In genomic region chr6:31546962-31547726, GRCh38 we compare ENCODE assay signal across 8 cellular contexts. TPM values are rescaled to one million over a fixed set of nuclear protein-coding genes. Genes with fewer than 3 reads are reported as not detected.
DNase-seq lines count a peak whose midpoint lies in the region; TF ChIP-seq lines count a peak whose summit lies in the region.

TSS of gene NFKBIL1 (plus strand) at chr6:31547608. CDS start at chr6:31547695, 87 bp downstream.

- no peaks in the 10 kb centered on the region for H3K9me2 ChIP-seq in SU-DHL-6 (replicated peaks; ENCODE audit: insufficient read depth, low read length)

- peaks cover 11% of the 10 kb centered on the region for H3K79me2 ChIP-seq in SU-DHL-6 (ENCODE audit: insufficient read depth, low read length)
- peaks cover 28% of the 10 kb centered on the region for H3K79me2 ChIP-seq in osteoblast (ENCODE audit: insufficient read depth, low read length)

- TF ChIP-seq CTCF in HFFc6 (IDR thresholded peaks at IDR 0.05) = peak; percentile 13
- no peak for TF ChIP-seq CTCF in SU-DHL-6 (IDR thresholded peaks at IDR 0.05; ENCODE audit: insufficient read depth, low read length, poor library complexity, severe bottlenecking)
- peak; percentile 24 for TF ChIP-seq CTCF in glutamatergic neuron (IDR thresholded peaks at IDR 0.05; ENCODE audit: partially characterized antibody, unreplicated experiment)
- no peak for TF ChIP-seq CTCF in osteoblast (IDR thresholded peaks at IDR 0.05; ENCODE audit: extremely low read depth, low read depth, low read length)
- TF ChIP-seq CTCF in testis (IDR thresholded peaks at IDR 0.05) = no peak

- peaks cover 49% of the 10 kb centered on the region for H3F3A ChIP-seq in SU-DHL-6 (ENCODE audit: insufficient read depth)

- peaks cover 14% of the 10 kb centered on the region; the same call in 1 of the 2 replicates for H3K36me3 Mint-ChIP-seq in HFFc6 (ENCODE audit: low read depth)
- H3K36me3 Mint-ChIP-seq in activated naive CD8-positive, alpha-beta T cell treated with anti-CD3 and anti-CD28 coated beads for 36 hours = peaks cover 7% of the 10 kb centered on the region
- no peaks in the 10 kb centered on the region for H3K36me3 Mint-ChIP-seq in glutamatergic neuron (ENCODE audit: unreplicated experiment)

- H3K4me1 ChIP-seq in ES-I3 (ENCODE audit: insufficient read depth, low read length) = peaks cover 6% of the 10 kb centered on the region
- peaks cover 24% of the 10 kb centered on the region for H3K4me1 ChIP-seq in osteoblast (ENCODE audit: insufficient read depth, low read length)
- H3K4me1 ChIP-seq in testis = peaks cover 23% of the 10 kb centered on the region

- DNase-seq in HFFc6 (peak; percentile 93), NCI-H1105 treated with DMSO at 0.1 percent for 48 hours (lab: John Stamatoyannopoulos, UW) (peak; percentile 98), glutamatergic neuron (peak; percentile 88), osteoblast (ENCODE audit: insufficient read length, low spot score, missing footprints) (peak; percentile 96), testis (peak; percentile 99)
- DNase-seq in activated naive CD8-positive, alpha-beta T cell treated with anti-CD3 and anti-CD28 coated beads for 36 hours = peak; percentile 93

- peaks cover 50% of the 10 kb centered on the region for H3K4me1 Mint-ChIP-seq in HFFc6 (ENCODE audit: low read depth)
- peaks cover 30% of the 10 kb centered on the region for H3K4me1 Mint-ChIP-seq in activated naive CD8-positive, alpha-beta T cell treated with anti-CD3 and anti-CD28 coated beads for 36 hours
- H3K4me1 Mint-ChIP-seq in glutamatergic neuron (ENCODE audit: low read depth, unreplicated experiment) = peaks cover 15% of the 10 kb centered on the region

- H3K27me3 ChIP-seq in SU-DHL-6 (ENCODE audit: low read length) = no peaks in the 10 kb centered on the region
- no peaks in the 10 kb centered on the region for H3K27me3 ChIP-seq in osteoblast (ENCODE audit: insufficient read depth, low read length)
- H3K27me3 ChIP-seq in testis = no peaks in the 10 kb centered on the region

- H3K36me3 ChIP-seq in ES-I3 (ENCODE audit: insufficient read depth, low read length) = no peaks in the 10 kb centered on the region
- H3K36me3 ChIP-seq in SU-DHL-6 (ENCODE audit: low read length) = 0 out of 2 replicates have a peak, but pooled peaks cover 4% of the 10 kb centered on the region
- peaks cover 20% of the 10 kb centered on the region for H3K36me3 ChIP-seq in osteoblast (ENCODE audit: insufficient read depth, low read length)
- no peaks in the 10 kb centered on the region for H3K36me3 ChIP-seq in testis (ENCODE audit: low read depth, missing control alignments)

- H3K27ac Mint-ChIP-seq in HFFc6 = peak within 1 kb of the TSS; percentile 91
- H3K27ac Mint-ChIP-seq in activated naive CD8-positive, alpha-beta T cell treated with anti-CD3 and anti-CD28 coated beads for 36 hours = peak within 1 kb of the TSS; percentile 86
- peak within 1 kb of the TSS; percentile 95 for H3K27ac Mint-ChIP-seq in glutamatergic neuron (ENCODE audit: unreplicated experiment)

- peaks cover 2% of the 10 kb centered on the region; the same call in 1 of the 2 replicates for H3K27me3 Mint-ChIP-seq in HFFc6 (ENCODE audit: insufficient read depth)
- no peaks in the 10 kb centered on the region for H3K27me3 Mint-ChIP-seq in activated naive CD8-positive, alpha-beta T cell treated with anti-CD3 and anti-CD28 coated beads for 36 hours
- H3K27me3 Mint-ChIP-seq in glutamatergic neuron (ENCODE audit: unreplicated experiment) = peaks cover 12% of the 10 kb centered on the region

- WGBS in testis, 2 donors = 0 to 1% methylated on average over 25 of the region's 25 CpGs

- no peak for TF ChIP-seq POLR2A in testis (IDR thresholded peaks at IDR 0.05)

- H4K20me1 ChIP-seq in SU-DHL-6 (ENCODE audit: low read depth, low read length) (no peaks in the 10 kb centered on the region), osteoblast (ENCODE audit: insufficient read depth, low read length) (no peaks in the 10 kb centered on the region)

- H2AFZ ChIP-seq in SU-DHL-6 (ENCODE audit: low read depth, low read length, severe bottlenecking) (peak within 1 kb of the TSS; percentile 43), osteoblast (ENCODE audit: low read length) (peak within 1 kb of the TSS; percentile 92)

- H3K9ac ChIP-seq in ES-I3 (ENCODE audit: low read depth, low read length) (peak within 1 kb of the TSS; percentile 46), SU-DHL-6 (ENCODE audit: low read length) (peak within 1 kb of the TSS; percentile 61)

- peak within 1 kb of the TSS; percentile 91 for H3K4me3 Mint-ChIP-seq in HFFc6
- peak within 1 kb of the TSS; percentile 84 for H3K4me3 Mint-ChIP-seq in activated naive CD8-positive, alpha-beta T cell treated with anti-CD3 and anti-CD28 coated beads for 36 hours
- peak within 1 kb of the TSS; percentile 93 for H3K4me3 Mint-ChIP-seq in glutamatergic neuron (ENCODE audit: unreplicated experiment)

- intact Hi-C loops in testis (cut with DNase I; ENCODE audit: low total_unique reads) = loop anchor here (10.0 kb wide), 1 partner anchor 48 kb away; the partner anchor contains the start of gene NCR3

- H3K27ac ChIP-seq in SU-DHL-6 (ENCODE audit: low read depth, low read length) (peak within 1 kb of the TSS; percentile 71), osteoblast (ENCODE audit: low read depth, low read length) (peak within 1 kb of the TSS; percentile 87), testis (peak within 1 kb of the TSS; percentile 78 to 80)

- H3K9me3 ChIP-seq in ES-I3 (ENCODE audit: control insufficient read depth, insufficient read depth, low read length) (no peaks in the 10 kb centered on the region), SU-DHL-6 (ENCODE audit: insufficient read depth, low read length) (no peaks in the 10 kb centered on the region), osteoblast (ENCODE audit: low read depth, low read length) (no peaks in the 10 kb centered on the region), testis (no peaks in the 10 kb centered on the region)

- H3K4me2 ChIP-seq in SU-DHL-6 (ENCODE audit: low read depth, low read length, poor library complexity, severe bottlenecking) = peak within 1 kb of the TSS; percentile 87
- peak within 1 kb of the TSS; percentile 95 for H3K4me2 ChIP-seq in osteoblast (ENCODE audit: insufficient read depth, low read length)

- no peaks in the 10 kb centered on the region for H3K9me3 Mint-ChIP-seq in HFFc6
- H3K9me3 Mint-ChIP-seq in activated naive CD8-positive, alpha-beta T cell treated with anti-CD3 and anti-CD28 coated beads for 36 hours = no peaks in the 10 kb centered on the region
- peaks cover 22% of the 10 kb centered on the region for H3K9me3 Mint-ChIP-seq in glutamatergic neuron (ENCODE audit: unreplicated experiment)

- H3K4me3 ChIP-seq in SU-DHL-6 (ENCODE audit: insufficient read depth, low read length, poor library complexity, severe bottlenecking) = peak within 1 kb of the TSS; percentile 60
- H3K4me3 ChIP-seq in osteoblast (ENCODE audit: insufficient read depth, low read length) = peak within 1 kb of the TSS; percentile 75
- H3K4me3 ChIP-seq in testis = peak within 1 kb of the TSS; percentile 44 to 56

RNA-seq across cellular contexts. Expression of gene NFKBIL1, which starts in this region (rescaled TPM):
- total RNA-seq in HFFc6 (2021; fragmentation: NEBNext Ultra II Directional; extraction: Animal tissue kit (Norgen Biotek cat#: 25700)) = 10 to 100 TPM; 11.8 to 15.9 (median 13.6) TPM
- 10 to 100 TPM; 10.6 TPM for total RNA-seq in activated naive CD8-positive, alpha-beta T cell treated with anti-CD3 and anti-CD28 coated beads for 36 hours
- total RNA-seq in glutamatergic neuron (ENCODE audit: unreplicated experiment) = 29.8 TPM
- 43.6 and 56.8 TPM in 2 replicates for total RNA-seq in osteoblast
- total RNA-seq in testis = 10 to 100 TPM; 51.2 to 55.3 TPM
- 25.9 TPM for polyA plus RNA-seq in testis (ENCODE audit: insufficient read depth, low read depth, low replicate concordance)

Comparison
In these comparisons a context has a peak if more than half of its experiments do, and no peak if none do; other contexts are left out.
1. Peak in every context shown above with its lines: DNase-seq, H3K4me3 ChIP-seq and H3K27ac ChIP-seq.
2. CTCF ChIP-seq: peak in HFFc6 (single experiment) and glutamatergic neuron (single experiment); none in SU-DHL-6 (single experiment), osteoblast (single experiment) and testis (0 of 3).